Comparison of ENCODE assay signal across 21 cellular contexts in the genomic region with DNA sequence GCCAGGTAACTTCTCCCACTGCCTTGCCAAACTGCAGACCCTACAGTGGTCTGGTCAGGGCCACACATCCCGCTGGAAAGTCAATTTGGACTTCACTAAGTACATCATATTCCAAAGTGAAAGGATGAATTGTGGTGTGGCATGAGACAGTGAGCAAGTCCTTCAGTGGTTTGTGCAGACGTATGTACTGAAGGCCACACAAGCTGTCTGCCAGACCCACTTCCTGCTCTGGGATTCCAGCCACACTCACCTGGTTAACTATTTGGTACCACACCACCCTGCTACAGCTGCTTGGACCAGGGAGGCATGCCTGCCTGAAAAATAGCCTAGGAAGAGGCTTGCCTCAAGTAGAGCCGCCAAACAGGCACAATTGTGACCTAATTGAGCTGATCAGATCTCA.
DNase-seq lines count a peak whose midpoint lies in the region; ATAC-seq, FAIRE-seq and TF ChIP-seq lines count a peak whose summit lies in the region.
"Had no signal": no experiment of that assay in that cellular context is flagged by ENCODE, and none has a peak within 500 bp of the region (broad histone marks: within the 10 kb centered on the region; RNA-seq: fewer than 3 reads in every experiment).

No MANE protein-coding gene starts in this region.

- no peaks in the 10 kb centered on the region for H3K79me1 ChIP-seq in H1 (ENCODE audit: low read depth, low read length)

- H3K4me1 ChIP-seq in PC-3 (ENCODE audit: insufficient read depth, low read length) = peaks cover 26% of the 10 kb centered on the region
- peaks cover 0 to 7% (median 4%) of the 10 kb centered on the region in 4 experiments; a peak in 3 of 7 replicates for H3K4me1 ChIP-seq in H1 (replicated peaks in 1 of 4; ENCODE audit: control insufficient read depth in 3 of 4, insufficient read depth in 4 of 4, low read length in 3 of 4)
- H3K4me1 ChIP-seq: ascending aorta, pancreas, right lobe of liver had no signal

- intact Hi-C loops in PC-3 (cut with micrococcal nuclease) = loop anchor here (10.0 kb wide), 3 partner anchors 107 to 467 kb away; partner anchors contain the start of gene SLC33A1

- no peaks in the 10 kb centered on the region for H3F3A ChIP-seq in PC-3 (ENCODE audit: low read length, unreplicated experiment)

- ATAC-seq in PC-3 = peak; percentile 37
- ATAC-seq: natural killer cell, pancreas, right lobe of liver had no signal

- H2BK15ac ChIP-seq in H1 (ENCODE audit: low read length) = peak overlapping the region; percentile 76

- H3K79me2 ChIP-seq in PC-3 (ENCODE audit: low read length) (no peaks in the 10 kb centered on the region), H1 (ENCODE audit: control insufficient read depth in 1 of 2, insufficient read depth in 2 of 2, low read length in 2 of 2) (no peaks in the 10 kb centered on the region)

- no peaks in the 10 kb centered on the region for H3K23me2 ChIP-seq in H1 (ENCODE audit: low read depth, low read length)

- no peaks in the 10 kb centered on the region for H3K36me3 ChIP-seq in PC-3 (ENCODE audit: low read depth, low read length)
- H3K36me3 ChIP-seq in H1 (ENCODE audit: control insufficient read depth in 2 of 4, insufficient read depth in 4 of 4, low read length in 3 of 4) = no peaks in the 10 kb centered on the region
- H3K36me3 ChIP-seq: ascending aorta, heart left ventricle, pancreas, right lobe of liver had no signal

- BruUV-seq in PC-3 (replicated peaks; lab: Mats Ljungman, UMichigan) = no TSS peak

- H2AK5ac ChIP-seq in H1 (ENCODE audit: low read depth, low read length) = no peak overlapping the region

- FAIRE-seq in H1 (lab: Jason Lieb, UNC) = no peak
- FAIRE-seq: H54, pancreas had no signal

- no peak overlapping the region for H3K9ac ChIP-seq in PC-3 (ENCODE audit: low read length)
- no peak overlapping the region for H3K9ac ChIP-seq in H1 (replicated peaks in 1 of 4; ENCODE audit: extremely low read depth in 1 of 4, low read depth in 3 of 4, low read length in 3 of 4)

- H3K27me3 ChIP-seq in PC-3 (ENCODE audit: low read length) = no peaks in the 10 kb centered on the region
- no peaks in the 10 kb centered on the region for H3K27me3 ChIP-seq in H1 (replicated peaks in 1 of 4; ENCODE audit: control insufficient read depth in 3 of 4, extremely low read depth in 1 of 4, insufficient read depth in 3 of 4, low read length in 3 of 4)
- H3K27me3 ChIP-seq: ascending aorta, heart left ventricle, pancreas, right lobe of liver had no signal

- TF ChIP-seq EP300 in H1 (IDR thresholded peaks at IDR 0.05; ENCODE audit: borderline replicate concordance in 1 of 2, low read depth in 2 of 2, low read length in 2 of 2) = no peak

- H4K91ac ChIP-seq in H1 (replicated peaks; ENCODE audit: insufficient read length, low read length) = no peak overlapping the region

- H2BK5ac ChIP-seq in H1 (ENCODE audit: low read depth, low read length) = 0 out of 2 replicates have a peak overlapping the region, but pooled peaks have one; percentile 3

- H3K56ac ChIP-seq in H1 (replicated peaks; ENCODE audit: insufficient read length, low read depth, low read length) = no peak overlapping the region

- H3K23ac ChIP-seq in H1 (ENCODE audit: insufficient read length) = no peak overlapping the region

- H2AFZ ChIP-seq in PC-3 (ENCODE audit: low read length) (no peak overlapping the region), H1 (ENCODE audit: low read length) (no peak overlapping the region)

- H3K9me3 ChIP-seq in PC-3 (ENCODE audit: low read length) = no peaks in the 10 kb centered on the region
- H3K9me3 ChIP-seq in H1 (ENCODE audit: insufficient read depth in 2 of 2, low read depth in 1 of 2, low read length in 1 of 2) = no peaks in the 10 kb centered on the region
- H3K9me3 ChIP-seq: ascending aorta, heart left ventricle, pancreas, right lobe of liver had no signal

- 0 out of 2 replicates have a peak overlapping the region, but pooled peaks have one; percentile 15 for H3K4me2 ChIP-seq in PC-3 (ENCODE audit: low read length)
- H3K4me2 ChIP-seq in H1 (ENCODE audit: insufficient read depth in 1 of 2, low read depth in 2 of 2, low read length in 2 of 2) = no peak overlapping the region

- DNase-seq in DMS 273 (lab: John Stamatoyannopoulos, UW; ENCODE audit: unreplicated experiment) = peak; percentile 31
- DNase-seq in DMS 273 treated with DMSO at 0.1 percent for 48 hours (lab: John Stamatoyannopoulos, UW) = no peak
- DNase-seq in PC-3 = peak; percentile 67
- no peak for DNase-seq in H1 (ENCODE audit: low read depth in 1 of 2, low spot score in 2 of 2)
- peak; percentile 48 for DNase-seq in retina
- no peak for DNase-seq in NCI-H82 treated with DMSO at 0.1 percent for 48 hours (lab: John Stamatoyannopoulos, UW; ENCODE audit: unreplicated experiment)
- no peak for DNase-seq in stimulated activated CD4-positive, alpha-beta T cell treated with anti-CD3 and anti-CD28 coated beads, Interleukin-4, amount 100 ng/mL, for 24 hours
- no peak for DNase-seq in NCI-H510A (lab: John Stamatoyannopoulos, UW)
- DNase-seq: activated CD4-positive, alpha-beta memory T cell treated with anti-CD3 and anti-CD28 coated beads, Interleukin-2, amount 10 ng/mL, durations not matched to agents 7 days and 5 days; activated naive CD8-positive, alpha-beta T cell treated with anti-CD3 and anti-CD28 coated beads for 36 hours; CD4-positive, alpha-beta T cell; natural killer cell; NCI-H748 treated with DMSO at 0.1 percent for 48 hours; pancreas; right lobe of liver; SW 1271 had no signal

- H3K14ac ChIP-seq in H1 (ENCODE audit: insufficient read length) = no peak overlapping the region

- H2BK20ac ChIP-seq in H1 (ENCODE audit: low read length) = no peak overlapping the region

- no peak overlapping the region; the same call in 1 of the 2 replicates for H2BK12ac ChIP-seq in H1 (ENCODE audit: low read depth, low read length)

- H4K5ac ChIP-seq in H1 (ENCODE audit: insufficient read length, low read depth, low read length) = no peak overlapping the region

- 94% methylated on average over 3 of the region's 3 CpGs; no CpG with 5 or more reads in 1 of the 2 experiments for WGBS in H1 (ENCODE audit: extremely low coverage in 1 of 2, insufficient coverage in 1 of 2, insufficient read length in 1 of 2, insufficient replicate concordance in 2 of 2, low coverage in 1 of 2, low lambda C conversion rate in 2 of 2, missing lambda C conversion rate in 1 of 2), 2 experiments

- no peak for TF ChIP-seq CTCF in PC-3 (conservative IDR thresholded peaks at IDR 0.05; ENCODE audit: low read depth, low read length)
- TF ChIP-seq CTCF in H1 (IDR thresholded peaks at IDR 0.05; ENCODE audit: control extremely low read depth in 1 of 3, insufficient read depth in 1 of 3, low read depth in 1 of 3, low read length in 3 of 3) = no peak

- no peak overlapping the region for H3K18ac ChIP-seq in H1 (ENCODE audit: extremely low read depth, low read length)

- no peaks in the 10 kb centered on the region for H4K20me1 ChIP-seq in PC-3 (ENCODE audit: low read length)
- H4K20me1 ChIP-seq in H1 (replicated peaks in 1 of 2; ENCODE audit: control insufficient read depth in 1 of 2, insufficient read depth in 2 of 2, low read length in 2 of 2) = no peaks in the 10 kb centered on the region

- H3K4me3 ChIP-seq in PC-3 (ENCODE audit: low read length) = no peak overlapping the region
- H3K4me3 ChIP-seq in H1 (ENCODE audit: extremely low read depth in 1 of 4, insufficient read depth in 2 of 4, low read depth in 3 of 4, low read length in 4 of 4) = no peak overlapping the region
- H3K4me3 ChIP-seq: ascending aorta, heart left ventricle, pancreas, right lobe of liver had no signal

- H3K9me2 ChIP-seq in PC-3 (replicated peaks; ENCODE audit: low read length) = no peaks in the 10 kb centered on the region

- no peak for TF ChIP-seq RAD21 in H1 (IDR thresholded peaks at IDR 0.05 in 1 of 2, conservative IDR thresholded peaks at IDR 0.05 in 1 of 2; ENCODE audit: low read depth in 2 of 2, low read length in 2 of 2)

- TF ChIP-seq POLR2A in H1 (IDR thresholded peaks at IDR 0.05; ENCODE audit: control extremely low read depth in 1 of 2, low read depth in 2 of 2, low read length in 2 of 2) = no peak

- POLR2A ChIA-PET in PC-3 (lab: Charles Lee; ENCODE audit: unreplicated experiment) (no interaction called here), H1 (lab: Charles Lee; ENCODE audit: partially characterized antibody) (no interaction called here)

- H3K27ac ChIP-seq in PC-3 (ENCODE audit: low read length) (no peak overlapping the region), H1 (ENCODE audit: low read depth, low read length) (no peak overlapping the region)
- H3K27ac ChIP-seq: 22Rv1, ascending aorta, epithelial cell of prostate, pancreas, right lobe of liver had no signal

- CTCF ChIA-PET in PC-3 (lab: Charles Lee) (no interaction called here), H1 (lab: Charles Lee; ENCODE audit: partially characterized antibody) (interaction anchor here (0.6 to 5.1 kb wide), 7 partner anchors 15 to 315 kb away, joined by 3 to 35 read pairs (median 3); no protein-coding TSS in a partner anchor)

- no peak overlapping the region for H3K4ac ChIP-seq in H1 (replicated peaks; ENCODE audit: insufficient read length, low read depth, low read length)

- no peak overlapping the region for H4K8ac ChIP-seq in H1 (ENCODE audit: extremely low read depth, insufficient read depth, low read length)

- H2BK120ac ChIP-seq in H1 (replicated peaks; ENCODE audit: low read depth, low read length) = no peak overlapping the region

TF ChIP-seq in H1, 55 proteins besides CTCF, POLR2A, EP300 and RAD21 (continues in another document):
- TF ChIP-seq PHF8 (conservative IDR thresholded peaks at IDR 0.05; ENCODE audit: low read depth, low read length) (no peak), CEBPB (IDR thresholded peaks at IDR 0.05; ENCODE audit: low read depth, low read length) (no peak)

Comparison
In these comparisons a context has a peak if more than half of its experiments do, and no peak if none do; other contexts are left out.
1. DNase-seq: peak in DMS 273 (single experiment), PC-3 (single experiment) and retina (single experiment); none in DMS 273 treated with DMSO at 0.1 percent for 48 hours (single experiment), H1 (0 of 2), NCI-H82 treated with DMSO at 0.1 percent for 48 hours (single experiment), stimulated activated CD4-positive, alpha-beta T cell treated with anti-CD3 and anti-CD28 coated beads, Interleukin-4, amount 100 ng/mL, for 24 hours (single experiment) and NCI-H510A (single experiment).